Comparison of ENCODE assay signal across 1 cellular context in genomic region chr9:123511326-123511974, GRCh38.
TF ChIP-seq lines count a peak whose summit lies in the region.

No MANE protein-coding gene starts in this region.

TF ChIP-seq in liver, 16 proteins besides CTCF, POLR2A, EP300 and RAD21 (continued from another document):
- TF ChIP-seq HNF4G (IDR thresholded peaks at IDR 0.05) (no peak), YY1 (IDR thresholded peaks at IDR 0.05) (no peak), RXRA (IDR thresholded peaks at IDR 0.05) (no peak), MAX (IDR thresholded peaks at IDR 0.05) (no peak), HNF4A (conservative IDR thresholded peaks at IDR 0.05) (no peak), SP1 (IDR thresholded peaks at IDR 0.05) (no peak)
